ENCODE assay signal across 8 cellular contexts in the genomic region with DNA sequence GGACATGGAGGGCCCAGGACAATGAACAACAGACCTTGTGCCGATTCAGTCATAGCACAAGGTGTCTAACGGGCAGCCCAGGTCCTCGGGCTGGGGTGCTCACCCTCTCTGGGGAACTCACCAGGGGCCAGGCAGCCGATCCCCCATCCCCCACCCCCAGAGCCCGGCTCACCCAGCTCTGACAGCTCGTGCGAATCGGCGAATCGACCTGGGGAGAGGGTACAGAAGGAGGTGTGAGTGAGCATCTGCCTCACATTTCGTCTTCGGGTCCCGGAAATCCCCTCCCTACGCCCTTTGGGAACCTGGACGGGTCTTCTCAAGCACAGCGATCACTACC. TPM values are rescaled to one million over a fixed set of nuclear protein-coding genes. Genes with fewer than 3 reads are reported as not detected.
DNase-seq lines count a peak whose midpoint lies in the region; ATAC-seq and TF ChIP-seq lines count a peak whose summit lies in the region.

No MANE protein-coding gene starts in this region.

- H3K36me3 ChIP-seq in GM06990 (ENCODE audit: control insufficient read depth, insufficient read depth, low read length) (peaks cover 23% of the 10 kb centered on the region), HUES64 (ENCODE audit: insufficient read depth, low read length) (peaks cover 29% of the 10 kb centered on the region)

- 12% methylated on average over 12 of the region's 16 CpGs for WGBS in HUES64

- H3K4me1 Mint-ChIP-seq in naive thymus-derived CD8-positive, alpha-beta T cell = peaks cover 16 to 62% (median 59%) of the 10 kb centered on the region in 4 donors

- peaks cover 0 to 3% (median 0%) of the 10 kb centered on the region in 5 donors for H3K27me3 Mint-ChIP-seq in naive thymus-derived CD8-positive, alpha-beta T cell

- peak overlapping the region; percentile 90 to 98 (median 95) for H3K4me3 Mint-ChIP-seq in naive thymus-derived CD8-positive, alpha-beta T cell

- TF ChIP-seq CTCF in GM06990 (IDR thresholded peaks at IDR 0.05; ENCODE audit: insufficient read depth, low read length, poor library complexity, severe bottlenecking) = no peak

- peak in 1 of 2 donors; percentile 3 for ATAC-seq in naive thymus-derived CD8-positive, alpha-beta T cell
- ATAC-seq in GM18867 (IDR thresholded peaks at IDR 0.05; ENCODE audit: unreplicated experiment) (no peak), HG02678 (IDR thresholded peaks at IDR 0.05; ENCODE audit: unreplicated experiment) (no peak)

- H3K9me3 ChIP-seq in HUES64 (ENCODE audit: insufficient read depth, low read depth, low read length) = no peaks in the 10 kb centered on the region

- H3K9ac ChIP-seq in HUES64 (ENCODE audit: low read depth, low read length) = peak overlapping the region; percentile 76

- H3K27ac Mint-ChIP-seq in naive thymus-derived CD8-positive, alpha-beta T cell = peak overlapping the region; percentile 94 to 100 (median 98)

- H3K36me3 Mint-ChIP-seq in naive thymus-derived CD8-positive, alpha-beta T cell = peaks cover 0 to 31% (median 0%) of the 10 kb centered on the region in 3 donors

- peak overlapping the region; percentile 99 for H3K4me3 ChIP-seq in GM06990 (replicated peaks; ENCODE audit: low read depth, low read length)
- H3K4me3 ChIP-seq in HUES64 (ENCODE audit: low read length) = peak overlapping the region; percentile 99

- DNase-seq in GM06990 (ENCODE audit: extremely low read depth, insufficient read length) (no peak), NCI-H2029 (lab: John Stamatoyannopoulos, UW) (no peak), NCI-H1417 (lab: John Stamatoyannopoulos, UW) (no peak)
- DNase-seq in naive thymus-derived CD8-positive, alpha-beta T cell = peak in 1 of 10 donors; percentile 31

- no peaks in the 10 kb centered on the region for H3K9me3 Mint-ChIP-seq in naive thymus-derived CD8-positive, alpha-beta T cell

- H3K4me1 ChIP-seq in HUES64 (ENCODE audit: insufficient read depth, low read length) = peaks cover 10% of the 10 kb centered on the region; the same call in 1 of the 2 replicates

- H3K27ac ChIP-seq in HUES64 (ENCODE audit: low read depth, low read length) (peak overlapping the region; percentile 96), cingulate gyrus (ENCODE audit: low read depth, low read length) (peak overlapping the region; percentile 81)

- no peaks in the 10 kb centered on the region for H3K27me3 ChIP-seq in GM06990 (replicated peaks; ENCODE audit: control insufficient read depth, insufficient read depth, low read length)
- H3K27me3 ChIP-seq in HUES64 (ENCODE audit: insufficient read depth, low read length) = peaks cover 12% of the 10 kb centered on the region

- POLR2A ChIA-PET in naive thymus-derived CD8-positive, alpha-beta T cell (lab: Charles Lee) = interaction anchor here (1.0 to 5.3 kb wide), 7 partner anchors 11 to 116 kb away, joined by 3 to 57 read pairs (median 3); partner anchors contain the start of gene CRY2

RNA-seq across cellular contexts. Expression of gene PEX16, which starts 0.4 kb away (rescaled TPM):
- polyA plus RNA-seq in HUES64 (2013, experiment 1 of 2) = 19.7 TPM
- polyA plus RNA-seq in HUES64 (2013, experiment 2 of 2) = 19.0 TPM
- total RNA-seq in naive thymus-derived CD8-positive, alpha-beta T cell = 10 to 100 TPM; 66.8 to 74.1 TPM
- polyA plus RNA-seq in naive thymus-derived CD8-positive, alpha-beta T cell = 10 to 100 TPM; 46.1 to 54.1 (median 53.2) TPM

RNA-seq across cellular contexts. Expression of gene LARGE2, which starts 5.2 kb away (rescaled TPM):
- polyA plus RNA-seq in HUES64 (2013, experiment 1 of 2) = 61.0 TPM
- polyA plus RNA-seq in HUES64 (2013, experiment 2 of 2) = 59.7 TPM
- 1 to 10 TPM; 4.1 to 5.6 TPM for total RNA-seq in naive thymus-derived CD8-positive, alpha-beta T cell
- polyA plus RNA-seq in naive thymus-derived CD8-positive, alpha-beta T cell = 1 to 10 TPM in 2 of 3 donors, under 1 TPM in 1; 0.71 to 2.0 (median 1.7) TPM

RNA-seq across cellular contexts. Expression of gene FREY1, which starts 10.2 kb away (rescaled TPM):
- polyA plus RNA-seq in HUES64 (2013, experiment 1 of 2) = not detected
- polyA plus RNA-seq in HUES64 (2013, experiment 2 of 2) = not detected
- total RNA-seq in naive thymus-derived CD8-positive, alpha-beta T cell = 1 to 10 TPM; 3.1 to 3.4 TPM
- not detected for polyA plus RNA-seq in naive thymus-derived CD8-positive, alpha-beta T cell

RNA-seq across cellular contexts. Expression of gene MAPK8IP1, which starts 31.8 kb away (rescaled TPM):
- 18.8 TPM for polyA plus RNA-seq in HUES64 (2013, experiment 1 of 2)
- polyA plus RNA-seq in HUES64 (2013, experiment 2 of 2) = 17.5 TPM
- total RNA-seq in naive thymus-derived CD8-positive, alpha-beta T cell = 1 to 10 TPM; 1.6 to 2.1 TPM
- polyA plus RNA-seq in naive thymus-derived CD8-positive, alpha-beta T cell = not detected
